ENCODE assay signal across 12 cellular contexts in the genomic region with DNA sequence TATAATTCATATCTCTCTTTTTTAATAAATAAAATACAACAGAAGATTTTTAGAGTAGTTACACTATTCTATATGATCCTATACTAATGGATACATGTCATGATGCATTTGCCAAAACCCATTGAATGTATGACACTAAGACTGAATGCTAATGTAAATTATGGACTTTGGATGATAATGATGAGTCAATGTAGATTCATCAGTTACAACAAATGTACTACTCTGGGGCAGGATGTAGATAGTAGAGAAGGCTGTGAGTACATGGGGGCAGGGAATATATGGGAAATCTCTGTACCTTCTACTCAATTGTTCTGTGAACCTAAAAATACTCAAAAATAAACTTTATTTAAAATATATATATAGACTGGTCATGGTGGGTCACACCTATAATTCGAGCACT.
"Had no signal": no experiment of that assay in that cellular context is flagged by ENCODE, and none has a peak within 500 bp of the region (broad histone marks: within the 10 kb centered on the region; RNA-seq: fewer than 3 reads in every experiment).

No MANE protein-coding gene starts in this region.

- H3K4me1 ChIP-seq: body of pancreas, heart left ventricle, sigmoid colon had no signal

- H3K27ac ChIP-seq: body of pancreas, heart left ventricle, ovary, sigmoid colon had no signal

- H3K36me3 ChIP-seq: heart left ventricle, ovary, sigmoid colon had no signal

- H3K9me3 ChIP-seq: body of pancreas, heart left ventricle, ovary, sigmoid colon had no signal

- H3K27me3 ChIP-seq: body of pancreas, ovary, sigmoid colon had no signal

- ATAC-seq: body of pancreas, heart left ventricle had no signal

- DNase-seq: activated CD4-positive, alpha-beta T cell treated with anti-CD3 and anti-CD28 coated beads, Interleukin-2, amount 50 U/mL, for 1 hour; activated effector memory CD4-positive, alpha-beta T cell treated with Interleukin-2 at 50 U/mL for 16 hours; activated T-cell treated with anti-CD3 and anti-CD28 coated beads, Interleukin-2, amount 50 U/mL, for 24 hours; amniotic stem cell; body of pancreas; endodermal cell; heart left ventricle; islet precursor cell; ovary; sigmoid colon; stimulated activated CD4-positive, alpha-beta T cell treated with anti-CD3 and anti-CD28 coated beads, Interleukin-4, amount 100 ng/mL, for 1 hour; stimulated activated CD8-positive, alpha-beta memory T cell treated with anti-CD3 and anti-CD28 coated beads, Interleukin-4, amount 100 ng/mL, for 48 hours had no signal

- H3K4me3 ChIP-seq: body of pancreas, heart left ventricle, ovary, sigmoid colon had no signal
